ENCODE assay signal across 27 cellular contexts in genomic region chr21:29580886-29581285, GRCh38.
"Had no signal": no experiment of that assay in that cellular context is flagged by ENCODE, and none has a peak within 500 bp of the region (broad histone marks: within the 10 kb centered on the region; RNA-seq: fewer than 3 reads in every experiment).

No MANE protein-coding gene starts in this region.

- H3K9me3 ChIP-seq: left lung, lower lobe of right lung, pancreas, prostate gland, sigmoid colon, tibial nerve, upper lobe of left lung, vagina had no signal

- H3K36me3 ChIP-seq: left lung, lower lobe of right lung, pancreas, prostate gland, sigmoid colon, tibial nerve, upper lobe of left lung, vagina had no signal

- H3K4me1 ChIP-seq: left lung, lower lobe of right lung, prostate gland, sigmoid colon, tibial nerve, upper lobe of left lung, vagina had no signal

- H3K4me2 ChIP-seq: smooth muscle cell had no signal

- FAIRE-seq: keratinocyte, pancreas had no signal

- H3K27me3 ChIP-seq: left lung, pancreas, sigmoid colon, tibial nerve, upper lobe of left lung, vagina had no signal

- ATAC-seq: left colon; left lung; lower lobe of right lung; naive thymus-derived CD8-positive, alpha-beta T cell; pancreas; right cardiac atrium; stimulated activated memory B cell treated with anti-CD40 and anti-IgM and Interleukin-4, amounts not matched to agents 10 μg/mL and 1 μg/mL and 100 μg/mL, for 72 hours; stimulated activated naive CD8-positive, alpha-beta T cell treated with anti-CD3 and anti-CD28 coated beads, Interleukin-15, amount 100 ng/mL, for 72 hours had no signal

- DNase-seq: hippocampal formation; left colon; left lung; lower lobe of right lung; mammary epithelial cell; mesenchymal stem cell; naive thymus-derived CD8-positive, alpha-beta T cell; nucleus accumbens; pancreas; posterior cingulate gyrus; retina; right cardiac atrium; sigmoid colon; stimulated activated CD4-positive, alpha-beta T cell treated with anti-CD3 and anti-CD28 coated beads, Interleukin-1b, Interleukin-23, amount 100 ng/mL, for 48 hours; stimulated activated CD4-positive, alpha-beta T cell treated with anti-CD3 and anti-CD28 coated beads, Interleukin-2, amount 100 ng/mL, for 48 hours; stimulated activated CD4-positive, alpha-beta T cell treated with anti-CD3 and anti-CD28 coated beads, Interleukin-4, amount 100 ng/mL, for 4 hours; stimulated activated CD8-positive, alpha-beta memory T cell treated with anti-CD3 and anti-CD28 coated beads, Interleukin-4, amount 100 ng/mL, for 48 hours; stimulated activated naive CD4-positive, alpha-beta T cell treated with Interleukin-2 at 50 U/mL for 16 hours; stimulated activated naive CD8-positive, alpha-beta T cell treated with anti-CD3 and anti-CD28 coated beads, Interleukin-15, amount 100 ng/mL, for 72 hours; substantia nigra; upper lobe of left lung had no signal

- H3K4me3 ChIP-seq: left lung, lower lobe of right lung, pancreas, prostate gland, sigmoid colon, smooth muscle cell, tibial nerve, upper lobe of left lung, vagina had no signal

- H3K27ac ChIP-seq: left lung, lower lobe of right lung, pancreas, prostate gland, sigmoid colon, tibial nerve, upper lobe of left lung, vagina had no signal
